25 cellular contexts compared by ENCODE assay signal in the genomic region with DNA sequence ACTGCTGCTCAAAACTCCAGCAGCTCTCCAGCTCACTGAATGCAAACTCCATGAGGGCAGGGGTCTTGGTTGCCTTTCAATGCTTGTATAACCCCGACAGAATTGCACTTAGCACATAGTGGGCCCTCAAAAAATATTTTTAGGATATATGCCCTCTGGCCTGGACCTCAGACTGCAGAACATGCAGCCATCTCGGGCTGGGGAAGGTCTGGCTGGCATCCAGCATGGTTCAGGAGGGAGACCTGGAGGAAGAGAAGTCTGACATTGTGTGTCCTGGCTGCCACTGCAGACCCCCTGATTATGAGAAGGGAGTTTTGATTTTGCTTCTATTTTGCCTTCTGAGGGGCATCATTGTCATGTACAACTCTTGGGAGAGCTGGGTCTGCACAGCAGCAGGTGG.
"Had no signal": no experiment of that assay in that cellular context is flagged by ENCODE, and none has a peak within 500 bp of the region (broad histone marks: within the 10 kb centered on the region; RNA-seq: fewer than 3 reads in every experiment).

No MANE protein-coding gene starts in this region.

- H3K36me3 ChIP-seq: left ventricle myocardium inferior, ovary, uterus had no signal

- H3K27me3 ChIP-seq: cardiac muscle cell, hepatocyte, ovary, right atrium auricular region, suprapubic skin, uterus had no signal

- H3K27ac Mint-ChIP-seq: activated naive CD8-positive, alpha-beta T cell treated with anti-CD3 and anti-CD28 coated beads, Interleukin-2, amount 10 ng/mL, durations not matched to agents 7 days and 5 days; activated T-cell treated with anti-CD3 and anti-CD28 coated beads, Interleukin-2, amount 50 U/mL, for 24 hours; natural killer cell treated with Interleukin-12 subunit alpha and Interleukin-12 subunit beta and Interleukin-15 and Interleukin-18, amount 100 ng/mL, for 72 hours; stimulated activated naive CD8-positive, alpha-beta T cell treated with anti-CD3 and anti-CD28 coated beads, Interleukin-15, Interleukin-2, amounts not matched to agents 100 ng/mL and 50 ng/mL, for 24 hours; WTC11 had no signal

- H3K27ac ChIP-seq: cardiac muscle cell, ovary, psoas muscle, suprapubic skin, uterus had no signal

- H3K4me1 Mint-ChIP-seq: activated naive CD8-positive, alpha-beta T cell treated with anti-CD3 and anti-CD28 coated beads, Interleukin-2, amount 10 ng/mL, durations not matched to agents 7 days and 5 days; immature natural killer cell had no signal

- H3K4me1 ChIP-seq: psoas muscle, uterus had no signal

- H3K9me3 ChIP-seq: left ventricle myocardium inferior, ovary, psoas muscle, right atrium auricular region, suprapubic skin, uterus had no signal

- H3K36me3 Mint-ChIP-seq: activated naive CD8-positive, alpha-beta T cell treated with anti-CD3 and anti-CD28 coated beads, Interleukin-2, amount 10 ng/mL, durations not matched to agents 7 days and 5 days; immature natural killer cell; natural killer cell treated with Interleukin-12 subunit alpha and Interleukin-12 subunit beta and Interleukin-15 and Interleukin-18, amount 100 ng/mL, for 72 hours; WTC11 had no signal

- H3K4me3 Mint-ChIP-seq: activated naive CD8-positive, alpha-beta T cell treated with anti-CD3 and anti-CD28 coated beads, Interleukin-2, amount 10 ng/mL, durations not matched to agents 7 days and 5 days; activated T-cell treated with anti-CD3 and anti-CD28 coated beads, Interleukin-2, amount 50 U/mL, for 24 hours; immature natural killer cell; natural killer cell treated with Interleukin-12 subunit alpha and Interleukin-12 subunit beta and Interleukin-15 and Interleukin-18, amount 100 ng/mL, for 72 hours; stimulated activated naive CD8-positive, alpha-beta T cell treated with anti-CD3 and anti-CD28 coated beads, Interleukin-15, Interleukin-2, amounts not matched to agents 100 ng/mL and 50 ng/mL, for 24 hours; WTC11 had no signal

- H3K27me3 Mint-ChIP-seq: activated naive CD8-positive, alpha-beta T cell treated with anti-CD3 and anti-CD28 coated beads, Interleukin-2, amount 10 ng/mL, durations not matched to agents 7 days and 5 days; activated T-cell treated with anti-CD3 and anti-CD28 coated beads, Interleukin-2, amount 50 U/mL, for 24 hours; natural killer cell treated with Interleukin-12 subunit alpha and Interleukin-12 subunit beta and Interleukin-15 and Interleukin-18, amount 100 ng/mL, for 72 hours; stimulated activated naive CD8-positive, alpha-beta T cell treated with anti-CD3 and anti-CD28 coated beads, Interleukin-15, Interleukin-2, amounts not matched to agents 100 ng/mL and 50 ng/mL, for 24 hours had no signal

- H3K9me3 Mint-ChIP-seq: activated naive CD8-positive, alpha-beta T cell treated with anti-CD3 and anti-CD28 coated beads, Interleukin-2, amount 10 ng/mL, durations not matched to agents 7 days and 5 days; activated T-cell treated with anti-CD3 and anti-CD28 coated beads, Interleukin-2, amount 50 U/mL, for 24 hours; activated T-helper 2 cell treated with anti-CD3 and anti-CD28 coated beads, Interferon-gamma antibody, Interleukin-2, Interleukin-4, amounts not matched to agents 10 μg/mL and 5 μg/mL and 100 μg/mL, durations not matched to agents 14 hours and 24 hours and 36 hours; immature natural killer cell; natural killer cell treated with Interleukin-12 subunit alpha and Interleukin-12 subunit beta and Interleukin-15 and Interleukin-18, amount 100 ng/mL, for 72 hours; stimulated activated naive CD8-positive, alpha-beta T cell treated with anti-CD3 and anti-CD28 coated beads, Interleukin-15, Interleukin-2, amounts not matched to agents 100 ng/mL and 50 ng/mL, for 24 hours; WTC11 had no signal

- H3K4me3 ChIP-seq: cardiac muscle cell, hepatocyte, left ventricle myocardium inferior, ovary, psoas muscle, right atrium auricular region, suprapubic skin, uterus had no signal

- ATAC-seq: natural killer cell treated with Interleukin-12 subunit alpha and Interleukin-12 subunit beta and Interleukin-15 and Interleukin-18, amount 100 ng/mL, for 72 hours; psoas muscle; WTC11 had no signal

- DNase-seq: activated CD8-positive, alpha-beta memory T cell treated with anti-CD3 and anti-CD28 coated beads for 24 hours; activated CD8-positive, alpha-beta memory T cell treated with anti-CD3 and anti-CD28 coated beads, Interleukin-2, amount 50 U/mL, for 4 hours; activated naive CD4-positive, alpha-beta T cell; activated naive CD8-positive, alpha-beta T cell treated with anti-CD3 and anti-CD28 coated beads, Interleukin-2, amount 10 ng/mL, durations not matched to agents 7 days and 5 days; activated T-cell treated with anti-CD3 and anti-CD28 coated beads, Interleukin-2, amount 50 U/mL, for 24 hours; amniotic stem cell; foreskin fibroblast; immature natural killer cell; left ventricle myocardium inferior; midbrain; ovary; psoas muscle; stimulated activated CD4-positive, alpha-beta T cell treated with anti-CD3 and anti-CD28 coated beads, Interleukin-12 subunit alpha, Interleukin-12 subunit beta, amount 100 ng/mL, for 4 hours; stimulated activated CD4-positive, alpha-beta T cell treated with anti-CD3 and anti-CD28 coated beads, Interleukin-4, amount 100 ng/mL, for 4 hours; T-helper 9 cell; trophoblast cell; uterus had no signal
